Comparison of ENCODE assay signal across 12 cellular contexts in the genomic region with DNA sequence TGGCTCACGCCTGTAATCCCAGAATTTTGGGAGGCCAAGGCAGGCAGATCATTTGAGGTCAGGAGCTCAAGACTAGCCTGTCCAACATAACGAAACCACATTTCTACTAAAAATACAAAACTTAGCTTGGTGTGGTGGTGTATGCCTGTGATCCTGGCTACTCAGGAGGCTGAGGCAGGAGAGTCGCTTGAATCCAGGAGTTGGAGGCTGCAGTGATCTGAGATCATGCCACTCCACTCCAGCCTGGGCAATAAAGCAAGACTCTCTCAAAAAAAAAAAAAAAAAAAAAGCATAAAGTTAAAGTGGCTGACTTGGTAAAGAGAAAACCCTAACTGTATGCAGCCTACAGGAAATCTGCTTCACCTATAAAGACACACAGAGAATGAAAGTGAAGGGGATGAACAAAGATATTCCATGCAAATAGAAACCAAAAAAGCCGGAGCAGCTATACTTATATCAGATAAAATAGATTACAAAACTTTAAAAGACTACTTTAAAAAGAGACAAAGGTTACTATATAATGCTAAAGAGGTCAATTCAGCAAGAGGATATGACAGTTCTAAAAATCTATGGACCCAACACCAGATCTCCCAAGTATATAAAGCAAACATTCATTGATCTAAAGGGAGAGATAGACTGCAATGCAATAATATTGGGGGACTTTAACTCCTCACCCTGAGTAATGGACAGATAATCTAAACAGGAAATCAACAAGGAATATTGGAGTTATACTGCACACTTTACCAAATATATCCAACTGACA. TPM values are rescaled to one million over a fixed set of nuclear protein-coding genes. Genes with fewer than 3 reads are reported as not detected.
DNase-seq lines count a peak whose midpoint lies in the region; ATAC-seq and TF ChIP-seq lines count a peak whose summit lies in the region.
"Had no signal": no experiment of that assay in that cellular context is flagged by ENCODE, and none has a peak within 500 bp of the region (broad histone marks: within the 10 kb centered on the region; RNA-seq: fewer than 3 reads in every experiment).

No MANE protein-coding gene starts in this region.

- WGBS in tibial nerve, 2 donors, result 64 to 70% methylated on average over 4 of the region's 4 CpGs

- TF ChIP-seq EP300 in tibial nerve (IDR thresholded peaks at IDR 0.05), result no peak

- CTCF ChIA-PET in activated naive CD4-positive, alpha-beta T cell treated with anti-CD3 and anti-CD28 coated beads, Interleukin-2, amount 10 ng/mL, durations not matched to agents 7 days and 5 days (lab: Charles Lee), result interaction anchor here (2.5 to 4.3 kb wide), 2 partner anchors 51 to 67 kb away, joined by 6 to 15 read pairs; no protein-coding TSS in a partner anchor
- CTCF ChIA-PET in activated B cell treated with CpG ODN at 0.5 μM for 24 hours (lab: Charles Lee), result no interaction called here

- no peak for TF ChIP-seq POLR2A in tibial nerve (IDR thresholded peaks at IDR 0.05)

- intact Hi-C loops in activated B cell treated with CpG ODN at 0.5 μM for 24 hours (cut with micrococcal nuclease), result loop anchor here (5.0 kb wide), 4 partner anchors 53 to 747 kb away; a partner anchor contains a TSS

- H3K4me3 ChIP-seq in tibial nerve, result peak overlapping the region in 2 of 4 donors; percentile 19 to 51
- H3K4me3 ChIP-seq: BLaER1 treated with 17β-estradiol and CSF1 and Interleukin-3, amounts not matched to agents 10 nM and 100 nM had no signal

- DNase-seq in activated naive CD4-positive, alpha-beta T cell treated with anti-CD3 and anti-CD28 coated beads, Interleukin-2, amount 10 ng/mL, durations not matched to agents 7 days and 5 days, result no peak
- no peak for DNase-seq in activated naive CD4-positive, alpha-beta T cell treated with anti-CD3 and anti-CD28 coated beads, Interleukin-2, amount 50 U/mL, for 16 hours
- DNase-seq in activated B cell treated with CpG ODN at 0.5 μM for 24 hours, result no peak
- DNase-seq in medulla oblongata (ENCODE audit: extremely low spot score), result peak; percentile 13
- no peak for DNase-seq in tibial nerve (ENCODE audit: low spot score in 2 of 2)
- DNase-seq in HK-2 (ENCODE audit: unreplicated experiment), result no peak
- DNase-seq in NCI-H1092 treated with DMSO at 0.1 percent for 48 hours (lab: John Stamatoyannopoulos, UW), result no peak
- DNase-seq: effector CD8-positive, alpha-beta T cell; NCI-H2107; sigmoid colon had no signal

- H3K9me3 ChIP-seq in tibial nerve, result peaks cover 0 to 19% (median 4%) of the 10 kb centered on the region in 4 donors
- H3K9me3 ChIP-seq: sigmoid colon had no signal

- H3K27ac ChIP-seq in tibial nerve, result peak overlapping the region in 3 of 4 donors; percentile 9 to 89 (median 55)
- H3K27ac ChIP-seq: BLaER1 treated with 17β-estradiol and CSF1 and Interleukin-3, amounts not matched to agents 10 nM and 100 nM had no signal

- TF ChIP-seq CTCF in activated B cell treated with CpG ODN at 0.5 μM for 24 hours (IDR thresholded peaks at IDR 0.05) (no peak), tibial nerve (IDR thresholded peaks at IDR 0.05) (no peak)

- peaks cover 41% of the 10 kb centered on the region for H3K4me1 Mint-ChIP-seq in activated naive CD4-positive, alpha-beta T cell treated with anti-CD3 and anti-CD28 coated beads, Interleukin-2, amount 10 ng/mL, durations not matched to agents 7 days and 5 days
- H3K4me1 Mint-ChIP-seq in activated B cell treated with CpG ODN at 0.5 μM for 24 hours, result peaks cover 41% of the 10 kb centered on the region

- H3K27ac Mint-ChIP-seq in activated naive CD4-positive, alpha-beta T cell treated with anti-CD3 and anti-CD28 coated beads, Interleukin-2, amount 10 ng/mL, durations not matched to agents 7 days and 5 days, result peak overlapping the region; percentile 91
- peak overlapping the region; percentile 68 for H3K27ac Mint-ChIP-seq in activated B cell treated with CpG ODN at 0.5 μM for 24 hours

- POLR2A ChIA-PET in activated B cell treated with CpG ODN at 0.5 μM for 24 hours (lab: Charles Lee), result interaction anchor here (0.7 kb wide), 2 partner anchors 161 to 191 kb away, joined by 6 to 9 read pairs; no protein-coding TSS in a partner anchor

- peaks cover 0 to 17% (median 0%) of the 10 kb centered on the region in 4 donors for H3K4me1 ChIP-seq in tibial nerve
- H3K4me1 ChIP-seq: sigmoid colon had no signal

- peaks cover 0 to 4% (median 0%) of the 10 kb centered on the region in 3 donors for H3K36me3 ChIP-seq in tibial nerve
- H3K36me3 ChIP-seq: BLaER1 treated with 17β-estradiol and CSF1 and Interleukin-3, amounts not matched to agents 10 nM and 100 nM; sigmoid colon had no signal

- H3K36me3 Mint-ChIP-seq in activated naive CD4-positive, alpha-beta T cell treated with anti-CD3 and anti-CD28 coated beads, Interleukin-2, amount 10 ng/mL, durations not matched to agents 7 days and 5 days, result peaks cover 52% of the 10 kb centered on the region
- peaks cover 37% of the 10 kb centered on the region for H3K36me3 Mint-ChIP-seq in activated B cell treated with CpG ODN at 0.5 μM for 24 hours (ENCODE audit: low read depth)

- H3K9me3 Mint-ChIP-seq in activated naive CD4-positive, alpha-beta T cell treated with anti-CD3 and anti-CD28 coated beads, Interleukin-2, amount 10 ng/mL, durations not matched to agents 7 days and 5 days, result peaks cover 18% of the 10 kb centered on the region
- peaks cover 13% of the 10 kb centered on the region for H3K9me3 Mint-ChIP-seq in activated B cell treated with CpG ODN at 0.5 μM for 24 hours

- H3K27me3 ChIP-seq in tibial nerve, result no peaks in the 10 kb centered on the region
- H3K27me3 ChIP-seq: sigmoid colon had no signal

- ATAC-seq in activated B cell treated with CpG ODN at 0.5 μM for 24 hours (ENCODE audit: low read depth) (peak; percentile 13), GM21367 (IDR thresholded peaks at IDR 0.05; ENCODE audit: unreplicated experiment) (no peak)

- no peaks in the 10 kb centered on the region for H3K27me3 Mint-ChIP-seq in activated naive CD4-positive, alpha-beta T cell treated with anti-CD3 and anti-CD28 coated beads, Interleukin-2, amount 10 ng/mL, durations not matched to agents 7 days and 5 days
- H3K27me3 Mint-ChIP-seq in activated B cell treated with CpG ODN at 0.5 μM for 24 hours, result no peaks in the 10 kb centered on the region

- H3K4me3 Mint-ChIP-seq in activated naive CD4-positive, alpha-beta T cell treated with anti-CD3 and anti-CD28 coated beads, Interleukin-2, amount 10 ng/mL, durations not matched to agents 7 days and 5 days, result peak overlapping the region; percentile 82
- H3K4me3 Mint-ChIP-seq in activated B cell treated with CpG ODN at 0.5 μM for 24 hours, result peak overlapping the region; percentile 74

RNA-seq across cellular contexts. Expression of a gene that starts 4.1 kb away (rescaled TPM):
- total RNA-seq in activated B cell treated with CpG ODN at 0.5 μM for 24 hours (18.4 and 19.1 TPM in 2 replicates), tibial nerve (10 to 100 TPM; 15.3 to 40.4 (median 22.7) TPM)

RNA-seq across cellular contexts. Expression of a gene that starts 16.2 kb away (rescaled TPM):
- total RNA-seq in activated B cell treated with CpG ODN at 0.5 μM for 24 hours (not detected in 2 replicates), tibial nerve (not detected)
- total RNA-seq: sigmoid colon had no signal

RNA-seq across cellular contexts. Expression of a gene that starts 37.8 kb away (rescaled TPM):
- total RNA-seq in activated B cell treated with CpG ODN at 0.5 μM for 24 hours (0.34 and 0.67 TPM in 2 replicates), tibial nerve (1 to 10 TPM in 1 of 4 donors, under 1 TPM in 1, not detected in 2; 0.78 to 1.7 TPM)
